Comparison of ENCODE assay signal across 27 cellular contexts in genomic region chr1:12666141-12666735, GRCh38. TPM values are rescaled to one million over a fixed set of nuclear protein-coding genes. Genes with fewer than 3 reads are reported as not detected.
DNase-seq lines count a peak whose midpoint lies in the region; ATAC-seq and TF ChIP-seq lines count a peak whose summit lies in the region.
"Had no signal": no experiment of that assay in that cellular context is flagged by ENCODE, and none has a peak within 500 bp of the region (broad histone marks: within the 10 kb centered on the region; RNA-seq: fewer than 3 reads in every experiment).

No MANE protein-coding gene starts in this region.

- H3K9me2 ChIP-seq in MM.1S (replicated peaks; ENCODE audit: insufficient read depth, low read length): no peaks in the 10 kb centered on the region

- H2AFZ ChIP-seq in MM.1S (ENCODE audit: low read length): no peak overlapping the region
- H2AFZ ChIP-seq: GM23248 had no signal

- no peak overlapping the region for H3K4me2 ChIP-seq in MM.1S (ENCODE audit: low read depth, low read length)
- H3K4me2 ChIP-seq: A549; BLaER1 treated with 17β-estradiol and CSF1 and Interleukin-3, amounts not matched to agents 10 nM and 100 nM had no signal

- ATAC-seq in naive thymus-derived CD8-positive, alpha-beta T cell: no peak
- ATAC-seq: A549, PC-3 had no signal

- H3K4me3 ChIP-seq in cardiac fibroblast (replicated peaks in 1 of 2; ENCODE audit: low read depth in 2 of 2, low read length in 2 of 2) (no peak overlapping the region), MM.1S (ENCODE audit: low read length) (no peak overlapping the region)
- H3K4me3 ChIP-seq: A549; BLaER1 treated with 17β-estradiol and CSF1 and Interleukin-3, amounts not matched to agents 10 nM and 100 nM; GM23248; HAP-1 had no signal

- peaks cover 0 to 3% (median under 1%) of the 10 kb centered on the region in 5 donors for H3K27me3 Mint-ChIP-seq in naive thymus-derived CD8-positive, alpha-beta T cell

- TF ChIP-seq CTCF in cardiac fibroblast (IDR thresholded peaks at IDR 0.05; ENCODE audit: low read depth, low read length) (no peak), MM.1S (IDR thresholded peaks at IDR 0.05; ENCODE audit: low read length) (no peak)

- no peaks in the 10 kb centered on the region for H3K36me3 ChIP-seq in MM.1S (replicated peaks; ENCODE audit: insufficient read depth, low read length)
- H3K36me3 ChIP-seq: BLaER1 treated with 17β-estradiol and CSF1 and Interleukin-3, amounts not matched to agents 10 nM and 100 nM; HAP-1 had no signal

- H3K27ac ChIP-seq in MM.1S (ENCODE audit: low read length): no peak overlapping the region
- H3K27ac ChIP-seq: A549; BLaER1 treated with 17β-estradiol and CSF1 and Interleukin-3, amounts not matched to agents 10 nM and 100 nM; GM23248 had no signal

- H3K9me3 Mint-ChIP-seq in naive thymus-derived CD8-positive, alpha-beta T cell: peaks cover 0 to 20% (median 6%) of the 10 kb centered on the region in 9 donors

- no peak overlapping the region for H3K4me3 Mint-ChIP-seq in naive thymus-derived CD8-positive, alpha-beta T cell
- H3K4me3 Mint-ChIP-seq: CD4-positive, alpha-beta T cell; IgD-negative memory B cell had no signal

- no peaks in the 10 kb centered on the region for H3F3A ChIP-seq in MM.1S (ENCODE audit: insufficient read depth, low read length)

- no peaks in the 10 kb centered on the region for H3K27me3 ChIP-seq in MM.1S (replicated peaks; ENCODE audit: insufficient read depth, low read length)
- H3K27me3 ChIP-seq: BLaER1 treated with 17β-estradiol and CSF1 and Interleukin-3, amounts not matched to agents 10 nM and 100 nM had no signal

- H3K9me3 ChIP-seq in MM.1S (replicated peaks; ENCODE audit: insufficient read depth, low read length): no peaks in the 10 kb centered on the region
- H3K9me3 ChIP-seq: HAP-1 had no signal

- DNase-seq in NCI-H226 (peak; percentile 50), cardiac fibroblast (ENCODE audit: low read depth in 2 of 2) (peak; percentile 6 to 35), iris pigment epithelial cell (ENCODE audit: low read depth) (peak; percentile 45), DMS79 treated with DMSO at 0.1 percent for 48 hours (lab: John Stamatoyannopoulos, UW) (no peak), MM.1S (no peak), T-helper 9 cell (no peak)
- no peak for DNase-seq in naive thymus-derived CD8-positive, alpha-beta T cell
- DNase-seq: AML-193; CD4-positive, alpha-beta T cell; DMS53; GM23248; Karpas-422; NCI-H1092 treated with DMSO at 0.1 percent for 48 hours; NCI-H1436 treated with DMSO at 0.1 percent for 48 hours; NCI-H1930; NCI-H2107; NCI-H446; NCI-H524 treated with DMSO at 0.1 percent for 48 hours; NCI-H774; NK-92 treated with Interleukin-12 subunit alpha and Interleukin-12 subunit beta, amount 100 ng/mL, for 24 hours; PC-3; Right ventricle myocardium superior had no signal

- no peaks in the 10 kb centered on the region for H4K20me1 ChIP-seq in MM.1S (ENCODE audit: insufficient read depth, low read length)
- H4K20me1 ChIP-seq: BLaER1 treated with 17β-estradiol and CSF1 and Interleukin-3, amounts not matched to agents 10 nM and 100 nM had no signal

- peaks cover 0 to 11% (median 4%) of the 10 kb centered on the region in 3 donors for H3K36me3 Mint-ChIP-seq in naive thymus-derived CD8-positive, alpha-beta T cell

- H3K4me1 Mint-ChIP-seq in naive thymus-derived CD8-positive, alpha-beta T cell: no peaks in the 10 kb centered on the region
- H3K4me1 Mint-ChIP-seq: IgD-negative memory B cell had no signal

- POLR2A ChIA-PET in naive thymus-derived CD8-positive, alpha-beta T cell (lab: Charles Lee): no interaction called here

- no peak overlapping the region for H3K9ac ChIP-seq in MM.1S (ENCODE audit: low read length)
- H3K9ac ChIP-seq: BLaER1 treated with 17β-estradiol and CSF1 and Interleukin-3, amounts not matched to agents 10 nM and 100 nM; GM23248 had no signal

- H3K27ac Mint-ChIP-seq in naive thymus-derived CD8-positive, alpha-beta T cell: no peak overlapping the region
- H3K27ac Mint-ChIP-seq: CD4-positive, alpha-beta T cell; IgD-negative memory B cell had no signal

- no peaks in the 10 kb centered on the region for H3K79me2 ChIP-seq in MM.1S (ENCODE audit: low read length)

- no peaks in the 10 kb centered on the region for H3K4me1 ChIP-seq in MM.1S (ENCODE audit: low read length)
- H3K4me1 ChIP-seq: A549, HAP-1 had no signal

RNA-seq across cellular contexts. Expression of gene AADACL4, which starts 22.4 kb away (rescaled TPM):
- not detected for total RNA-seq in naive thymus-derived CD8-positive, alpha-beta T cell
- polyA plus RNA-seq in naive thymus-derived CD8-positive, alpha-beta T cell: not detected
- total RNA-seq: CD4-positive, alpha-beta T cell; GM23248; PC-3; Right ventricle myocardium superior; SK-MEL-5 had no signal
- polyA plus RNA-seq: A549, GM23248, IgD-negative memory B cell had no signal

RNA-seq across cellular contexts. Expression of gene DHRS3, which starts 48.2 kb away (rescaled TPM):
- 10 to 100 TPM; 86.4 to 91.0 TPM for total RNA-seq in naive thymus-derived CD8-positive, alpha-beta T cell
- 10 to 100 TPM; 17.7 to 31.0 (median 20.4) TPM for polyA plus RNA-seq in naive thymus-derived CD8-positive, alpha-beta T cell
- total RNA-seq: SK-MEL-5 had no signal

RNA-seq across cellular contexts. Expression of gene AADACL3, which starts 49.7 kb away (rescaled TPM):
- not detected for total RNA-seq in naive thymus-derived CD8-positive, alpha-beta T cell
- not detected for polyA plus RNA-seq in naive thymus-derived CD8-positive, alpha-beta T cell
- total RNA-seq: CD4-positive, alpha-beta T cell; GM23248; PC-3; Right ventricle myocardium superior; SK-MEL-5 had no signal
- polyA plus RNA-seq: A549, GM23248, IgD-negative memory B cell had no signal

Comparison
In these comparisons a context has a peak if more than half of its experiments do, and no peak if none do; other contexts are left out.
1. DNase-seq: peak in NCI-H226 (single experiment), cardiac fibroblast (2 of 2) and iris pigment epithelial cell (single experiment); none in DMS79 treated with DMSO at 0.1 percent for 48 hours (single experiment), MM.1S (single experiment), T-helper 9 cell (single experiment) and naive thymus-derived CD8-positive, alpha-beta T cell (0 of 10).